8 cellular contexts compared by ENCODE assay signal in the genomic region with DNA sequence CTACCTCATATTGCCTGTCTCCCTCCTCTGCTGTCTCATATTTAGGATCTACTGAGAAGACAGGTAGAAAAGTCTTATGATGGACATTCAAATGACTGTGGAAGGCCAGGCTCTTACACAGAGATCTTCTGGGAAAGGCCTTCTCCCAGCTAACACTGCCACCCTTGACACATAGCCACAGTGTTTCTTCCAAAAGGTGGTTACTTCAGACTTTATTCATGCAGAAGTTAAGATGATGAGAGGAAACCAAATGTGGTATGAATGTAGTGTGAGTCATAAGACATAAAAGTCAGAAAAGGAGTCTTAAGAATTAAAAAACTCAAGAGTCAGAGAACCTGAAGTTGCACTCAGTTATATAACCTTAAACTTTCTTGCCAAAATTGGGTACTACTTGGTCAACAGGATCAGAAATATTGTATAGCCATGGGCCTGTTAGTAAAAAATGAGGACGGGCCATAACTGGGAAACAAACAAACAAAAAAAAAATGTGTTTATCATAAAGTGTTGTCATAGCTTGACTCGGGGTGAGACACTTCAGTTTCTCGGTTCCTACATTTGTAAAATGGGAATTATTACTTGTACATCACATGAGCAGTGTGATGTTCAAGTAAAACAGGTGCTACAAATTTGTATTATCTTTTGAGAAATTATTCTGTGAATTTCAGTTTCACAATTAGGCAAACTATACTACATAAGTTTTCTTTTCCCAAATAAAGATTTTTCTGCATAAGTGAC. TPM values are rescaled to one million over a fixed set of nuclear protein-coding genes. Genes with fewer than 3 reads are reported as not detected.
DNase-seq lines count a peak whose midpoint lies in the region; ATAC-seq and TF ChIP-seq lines count a peak whose summit lies in the region.

No MANE protein-coding gene starts in this region.

- no peaks in the 10 kb centered on the region for H3K9me3 ChIP-seq in fibroblast of lung (ENCODE audit: control insufficient read depth, insufficient read depth, low read depth, low read length)

- H3K36me3 ChIP-seq in ACC112 (ENCODE audit: insufficient read depth, low read length) (no peaks in the 10 kb centered on the region), fibroblast of lung (ENCODE audit: control insufficient read depth, insufficient read depth, low read length) (no peaks in the 10 kb centered on the region)

- peak overlapping the region; percentile 69 for H3K27ac ChIP-seq in ACC112 (ENCODE audit: low read depth, low read length)
- H3K27ac ChIP-seq in fibroblast of lung (ENCODE audit: insufficient read depth, low read length): peak overlapping the region; percentile 6

- H3K4me1 ChIP-seq in ACC112 (ENCODE audit: control insufficient read depth, insufficient read depth, low read length, unreplicated experiment): peaks cover 32% of the 10 kb centered on the region
- peaks cover 9% of the 10 kb centered on the region for H3K4me1 ChIP-seq in fibroblast of lung (ENCODE audit: control insufficient read depth, extremely low read depth, insufficient read depth, low read length)

- in situ Hi-C loops in G401 (cut with HindIII; ENCODE audit: low sequenced_read_pairs): no loop called here

- peak; percentile 25 to 38 for DNase-seq in activated CD4-positive, alpha-beta T cell treated with anti-CD3 and anti-CD28 coated beads for 4 hours
- DNase-seq in fibroblast of lung (ENCODE audit: low read depth in 2 of 2): peak; percentile 64 to 97
- DNase-seq in stimulated activated CD4-positive, alpha-beta T cell treated with anti-CD3 and anti-CD28 coated beads, Interleukin-1b, Interleukin-23, amount 100 ng/mL, for 24 hours (ENCODE audit: low read depth in 4 of 4, low spot score in 1 of 4): peak in 3 of 4 experiments; percentile 13 to 20 (median 15)
- DNase-seq in G401 (ENCODE audit: low spot score): no peak

- H3K9ac ChIP-seq in fibroblast of lung (ENCODE audit: insufficient read depth, low read length): no peak overlapping the region

- H3K4me3 ChIP-seq in ACC112 (ENCODE audit: low read depth, low read length): no peak overlapping the region
- no peak overlapping the region for H3K4me3 ChIP-seq in fibroblast of lung (replicated peaks in 1 of 4; ENCODE audit: control extremely low read depth in 1 of 4, insufficient read depth in 1 of 4, low read depth in 3 of 4, low read length in 4 of 4)

- H3K27me3 ChIP-seq in ACC112 (ENCODE audit: insufficient read depth, low read length) (no peaks in the 10 kb centered on the region), fibroblast of lung (ENCODE audit: control insufficient read depth, insufficient read depth, low read length) (no peaks in the 10 kb centered on the region)

- TF ChIP-seq CTCF in fibroblast of lung (conservative IDR thresholded peaks at IDR 0.05 in 1 of 2, IDR thresholded peaks at IDR 0.05 in 1 of 2; ENCODE audit: low read depth in 1 of 2, low read length in 2 of 2): no peak

- H3K4me2 ChIP-seq in fibroblast of lung (ENCODE audit: extremely low read depth, insufficient read depth, low read length): no peak overlapping the region

- H3K79me2 ChIP-seq in ACC112 (ENCODE audit: control insufficient read depth, insufficient read depth, low read length, unreplicated experiment): peaks cover 22% of the 10 kb centered on the region
- H3K79me2 ChIP-seq in fibroblast of lung (ENCODE audit: control insufficient read depth, insufficient read depth, low read length): peaks cover 7% of the 10 kb centered on the region

- no peaks in the 10 kb centered on the region for H4K20me1 ChIP-seq in fibroblast of lung (ENCODE audit: control insufficient read depth, extremely low read depth, insufficient read depth, low read length)

- peak overlapping the region; percentile 97 for H2AFZ ChIP-seq in ACC112 (ENCODE audit: low read length, unreplicated experiment)
- H2AFZ ChIP-seq in fibroblast of lung (ENCODE audit: low read length): no peak overlapping the region

- ATAC-seq in GM18868 (IDR thresholded peaks at IDR 0.05; ENCODE audit: unreplicated experiment) (peak; percentile 42), HG03442 (IDR thresholded peaks at IDR 0.05; ENCODE audit: unreplicated experiment) (peak; percentile 38), HG03097 (IDR thresholded peaks at IDR 0.05; ENCODE audit: low FRiP score, unreplicated experiment) (no peak)

RNA-seq across cellular contexts. Expression of gene DENND1B, which starts 1.2 kb away (rescaled TPM):
- 6.7 and 8.4 TPM in 2 replicates for total RNA-seq in fibroblast of lung
- polyA plus RNA-seq in fibroblast of lung: 4.0 and 5.5 TPM in 2 replicates
- 2.1 and 3.0 TPM in 2 replicates for polyA plus RNA-seq in fibroblast of lung (2012)
- polyA minus RNA-seq in fibroblast of lung (ENCODE audit: low replicate concordance): 5.0 and 6.7 TPM in 2 replicates
- total RNA-seq in G401 (2014; rRNA removed; shearing (Covaris generic)): not detected in 2 replicates
